In genomic region chr9:116525611-116526010, GRCh38 we compare ENCODE assay signal across 25 cellular contexts.
DNase-seq lines count a peak whose midpoint lies in the region; ATAC-seq, FAIRE-seq and TF ChIP-seq lines count a peak whose summit lies in the region.
"Had no signal": no experiment of that assay in that cellular context is flagged by ENCODE, and none has a peak within 500 bp of the region (broad histone marks: within the 10 kb centered on the region; RNA-seq: fewer than 3 reads in every experiment).

No MANE protein-coding gene starts in this region.

- TF ChIP-seq EP300 in A549 (IDR thresholded peaks at IDR 0.05): no peak

- peak overlapping the region; percentile 35; the same call in 2 of the 3 replicates for H3K4me2 ChIP-seq in A549
- H3K4me2 ChIP-seq: BLaER1 had no signal

- H3K4me3 ChIP-seq in A549: no peak overlapping the region
- H3K4me3 ChIP-seq: BLaER1, GM12878 had no signal

- peak overlapping the region; percentile 30 for H3K27ac Mint-ChIP-seq in neural crest cell (ENCODE audit: unreplicated experiment)
- H3K27ac Mint-ChIP-seq: CD14-positive monocyte; CD4-positive, alpha-beta memory T cell; CD4-positive, CD25-positive, alpha-beta regulatory T cell; CD8-positive, alpha-beta memory T cell had no signal

- CTCF ChIA-PET in A549 (lab: Yijun Ruan, JAX): interaction anchor here (1.0 kb wide), 1 partner anchor 940 kb away, joined by 3 read pairs; no protein-coding TSS in a partner anchor

- no peak for ATAC-seq in A549
- ATAC-seq in left lobe of liver: peak; percentile 33

- no peak for TF ChIP-seq RAD21 in A549 (conservative IDR thresholded peaks at IDR 0.05 in 1 of 2, IDR thresholded peaks at IDR 0.05 in 1 of 2)

- no peak overlapping the region for H3K4me3 Mint-ChIP-seq in neural crest cell
- H3K4me3 Mint-ChIP-seq: CD14-positive monocyte; CD4-positive, alpha-beta memory T cell; CD4-positive, CD25-positive, alpha-beta regulatory T cell; CD8-positive, alpha-beta memory T cell had no signal

- no peak for TF ChIP-seq POLR2A in A549 (IDR thresholded peaks at IDR 0.05; ENCODE audit: low read length)

- H3K27ac ChIP-seq in A549: peak overlapping the region in 1 of 2 experiments; percentile 34; a peak in 1 of 6 replicates
- H3K27ac ChIP-seq: 22Rv1, BLaER1 had no signal

- peaks cover 14% of the 10 kb centered on the region for H3K9me3 ChIP-seq in A549
- H3K9me3 ChIP-seq: BE2C had no signal

- POLR2A ChIA-PET in A549 (lab: Yijun Ruan, JAX): no interaction called here

- no peak for DNase-seq in A549 (ENCODE audit: low read depth in 1 of 2, low spot score in 1 of 2)
- no peak for DNase-seq in left lobe of liver (ENCODE audit: low spot score)
- no peak for DNase-seq in neural crest cell (ENCODE audit: low read depth, low spot score)
- DNase-seq in NCI-H2227 treated with DMSO at 0.1 percent for 48 hours (lab: John Stamatoyannopoulos, UW): no peak
- DNase-seq in activated CD4-positive, alpha-beta T cell treated with anti-CD3 and anti-CD28 coated beads for 4 hours: no peak
- DNase-seq: ACHN; BE2C; C1 segment of cervical spinal cord; CD4-positive, alpha-beta memory T cell; CD4-positive, CD25-positive, alpha-beta regulatory T cell; CD8-positive, alpha-beta memory T cell; COR-L47; DMS 273 treated with DMSO at 0.1 percent for 48 hours; DMS153; DMS53; DMS79; DND-41; EL; GDM1 had no signal

- peaks cover 17% of the 10 kb centered on the region for H3K9me3 Mint-ChIP-seq in neural crest cell

- no peaks in the 10 kb centered on the region for H3K27me3 Mint-ChIP-seq in neural crest cell (ENCODE audit: low read depth)
- H3K27me3 Mint-ChIP-seq: CD4-positive, alpha-beta memory T cell; CD4-positive, CD25-positive, alpha-beta regulatory T cell; CD8-positive, alpha-beta memory T cell had no signal

- peaks cover 5% of the 10 kb centered on the region for H3K36me3 Mint-ChIP-seq in neural crest cell (ENCODE audit: low read depth)
- H3K36me3 Mint-ChIP-seq: CD14-positive monocyte had no signal

- H3K4me1 ChIP-seq in A549: peaks cover 17% of the 10 kb centered on the region; the same call in 2 of the 3 replicates
- H3K4me1 ChIP-seq: BE2C, BLaER1 had no signal

- FAIRE-seq in A549 (lab: Jason Lieb, UNC): no peak
- FAIRE-seq: GM12878, GM12892, GM18507 had no signal

- TF ChIP-seq CTCF in A549 (IDR thresholded peaks at IDR 0.05) (no peak), neural crest cell (conservative IDR thresholded peaks at IDR 0.05) (no peak)

- WGBS in A549 (ENCODE audit: missing lambda C conversion rate): 44% methylated on average over 1 of the region's 1 CpG

- no peaks in the 10 kb centered on the region for H3K4me1 Mint-ChIP-seq in neural crest cell
- H3K4me1 Mint-ChIP-seq: CD14-positive monocyte; CD4-positive, alpha-beta memory T cell; CD4-positive, CD25-positive, alpha-beta regulatory T cell; CD8-positive, alpha-beta memory T cell had no signal

TF ChIP-seq in A549, 52 proteins besides CTCF, POLR2A, EP300 and RAD21:
- TF ChIP-seq CBX8 (IDR thresholded peaks at IDR 0.05): no peak
- no peak for TF ChIP-seq NFE2L2 (conservative IDR thresholded peaks at IDR 0.05; ENCODE audit: low read length)
- TF ChIP-seq, protein P1, sequence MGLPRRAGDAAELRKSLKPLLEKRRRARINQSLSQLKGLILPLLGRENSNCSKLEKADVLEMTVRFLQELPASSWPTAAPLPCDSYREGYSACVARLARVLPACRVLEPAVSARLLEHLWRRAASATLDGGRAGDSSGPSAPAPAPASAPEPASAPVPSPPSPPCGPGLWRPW (IDR thresholded peaks at IDR 0.05): no peak
- TF ChIP-seq ESRRA (IDR thresholded peaks at IDR 0.05; ENCODE audit: borderline replicate concordance, low read length): no peak
- no peak for TF ChIP-seq HMGXB4 (CRISPR knock-in tag; IDR thresholded peaks at IDR 0.05; ENCODE audit: borderline replicate concordance)
- no peak for TF ChIP-seq HOXA7 (CRISPR knock-in tag; IDR thresholded peaks at IDR 0.05)
- TF ChIP-seq HEYL (CRISPR knock-in tag; IDR thresholded peaks at IDR 0.05): no peak
- no peak for TF ChIP-seq BHLHE40 (IDR thresholded peaks at IDR 0.05; ENCODE audit: low read depth, low read length)
- TF ChIP-seq FOSL2 (IDR thresholded peaks at IDR 0.05): no peak
- TF ChIP-seq FOSL2 (CRISPR knock-in tag; IDR thresholded peaks at IDR 0.05): no peak
- no peak for TF ChIP-seq RCOR1 (IDR thresholded peaks at IDR 0.05; ENCODE audit: low read depth, low read length)
